9 cellular contexts compared by ENCODE assay signal in genomic region chr5:67983251-67983941, GRCh38.
DNase-seq lines count a peak whose midpoint lies in the region; ATAC-seq, FAIRE-seq and TF ChIP-seq lines count a peak whose summit lies in the region.
"Had no signal": no experiment of that assay in that cellular context is flagged by ENCODE, and none has a peak within 500 bp of the region (broad histone marks: within the 10 kb centered on the region; RNA-seq: fewer than 3 reads in every experiment).

No MANE protein-coding gene starts in this region.

- peaks cover under 1% of the 10 kb centered on the region; the same call in 1 of the 2 replicates for H3K4me1 Mint-ChIP-seq in WTC11

- peak; percentile 81 for DNase-seq in OCI-M1 (lab: John Stamatoyannopoulos, UW)
- peak; percentile 65 for DNase-seq in skeletal muscle cell (ENCODE audit: low read depth)
- DNase-seq in NCI-H187 (lab: John Stamatoyannopoulos, UW), result no peak
- no peak for DNase-seq in central memory CD4-positive, alpha-beta T cell
- no peak for DNase-seq in WTC11 (ENCODE audit: low spot score)
- DNase-seq: activated CD8-positive, alpha-beta memory T cell treated with anti-CD3 and anti-CD28 coated beads, Interleukin-2, amount 50 U/mL, for 48 hours had no signal

- no peak overlapping the region for H3K4me3 ChIP-seq in skeletal muscle cell (ENCODE audit: low read depth, low read length)

- ATAC-seq in GM19463 (IDR thresholded peaks at IDR 0.05; ENCODE audit: unreplicated experiment) (peak; percentile 60), GM21529 (IDR thresholded peaks at IDR 0.05; ENCODE audit: unreplicated experiment) (no peak), WTC11 (no peak)

- H3K9me3 Mint-ChIP-seq in WTC11, result peaks cover 4% of the 10 kb centered on the region

- no peaks in the 10 kb centered on the region for H3K27me3 Mint-ChIP-seq in WTC11 (ENCODE audit: low read depth)

- no peak overlapping the region for H3K27ac Mint-ChIP-seq in WTC11

- H3K36me3 Mint-ChIP-seq in WTC11, result no peaks in the 10 kb centered on the region

- POLR2A ChIA-PET in WTC11 (lab: Charles Lee), result no interaction called here

- FAIRE-seq in endometrium (lab: Jason Lieb, UNC), result peak; percentile 91

- no peak overlapping the region for H3K4me3 Mint-ChIP-seq in WTC11

- CTCF ChIA-PET in WTC11 (lab: Charles Lee), result no interaction called here

- no peak for TF ChIP-seq CTCF in WTC11 (IDR thresholded peaks at IDR 0.05)

TF ChIP-seq in WTC11, 78 proteins besides CTCF, POLR2A, EP300 and RAD21:
- TF ChIP-seq ATF3 (CRISPR knock-in tag; conservative IDR thresholded peaks at IDR 0.05) (no peak), IRF2 (CRISPR knock-in tag; IDR thresholded peaks at IDR 0.05; ENCODE audit: borderline replicate concordance, low read depth) (no peak), ERG (CRISPR knock-in tag; IDR thresholded peaks at IDR 0.05) (no peak), GRHL2 (CRISPR knock-in tag; IDR thresholded peaks at IDR 0.05; ENCODE audit: insufficient replicate concordance, severe bottlenecking) (no peak), SMAD4 (CRISPR knock-in tag; IDR thresholded peaks at IDR 0.05) (no peak), ZNF425 (CRISPR knock-in tag; conservative IDR thresholded peaks at IDR 0.05) (no peak), PRDM15 (CRISPR knock-in tag; IDR thresholded peaks at IDR 0.05) (no peak), TP53 (CRISPR knock-in tag; IDR thresholded peaks at IDR 0.05) (no peak), IRF1 (CRISPR knock-in tag; IDR thresholded peaks at IDR 0.05) (no peak), ZNF671 (CRISPR knock-in tag; IDR thresholded peaks at IDR 0.05) (no peak), OVOL2 (CRISPR knock-in tag; IDR thresholded peaks at IDR 0.05; ENCODE audit: borderline replicate concordance) (no peak), NFE2L1 (CRISPR knock-in tag; IDR thresholded peaks at IDR 0.05) (no peak), ZSCAN18 (CRISPR knock-in tag; IDR thresholded peaks at IDR 0.05) (no peak), ZNF138 (CRISPR knock-in tag; conservative IDR thresholded peaks at IDR 0.05) (no peak), ZNF121 (CRISPR knock-in tag; IDR thresholded peaks at IDR 0.05) (no peak)

Comparison
In these comparisons a context has a peak if more than half of its experiments do, and no peak if none do; other contexts are left out.
1. DNase-seq: peak in OCI-M1 (single experiment) and skeletal muscle cell (single experiment); none in NCI-H187 (0 of 2), central memory CD4-positive, alpha-beta T cell (single experiment) and WTC11 (single experiment).